27 cellular contexts compared by ENCODE assay signal in genomic region chr3:60322334-60322856, GRCh38.
"Had no signal": no experiment of that assay in that cellular context is flagged by ENCODE, and none has a peak within 500 bp of the region (broad histone marks: within the 10 kb centered on the region; RNA-seq: fewer than 3 reads in every experiment).

No MANE protein-coding gene starts in this region.

- H3K9me3 Mint-ChIP-seq: immature natural killer cell; memory B cell; naive B cell; natural killer cell; nephron progenitor cell; neural progenitor cell; stimulated activated effector memory CD8-positive, alpha-beta T cell treated with anti-CD3 and anti-CD28 coated beads, Interleukin-12 subunit alpha, Interleukin-12 subunit beta, amount 100 ng/mL, for 72 hours had no signal

- H2AFZ ChIP-seq: neural progenitor cell had no signal

- H3K27me3 Mint-ChIP-seq: memory B cell; naive B cell; progenitor cell of endocrine pancreas; stimulated activated naive CD8-positive, alpha-beta T cell treated with anti-CD3 and anti-CD28 coated beads, Interleukin-15, Interleukin-2, amounts not matched to agents 100 ng/mL and 50 ng/mL, for 24 hours had no signal

- H3K4me1 ChIP-seq: heart left ventricle, left lung, right atrium auricular region, suprapubic skin, tibial artery, upper lobe of right lung had no signal

- DNase-seq: heart left ventricle; hypothalamus; immature natural killer cell; islet precursor cell; left lung; naive B cell; natural killer cell; nephron progenitor cell; occipital lobe; ovary; spleen; stimulated activated CD4-positive, alpha-beta T cell treated with anti-CD3 and anti-CD28 coated beads, Interleukin-4, amount 100 ng/mL, for 24 hours; stimulated activated naive CD4-positive, alpha-beta T cell; tibial artery; upper lobe of right lung had no signal

- H3K4me3 ChIP-seq: heart left ventricle, left lung, neural progenitor cell, ovary, right atrium auricular region, skin epidermis, spleen, suprapubic skin, thoracic aorta, tibial artery, upper lobe of right lung had no signal

- H3K4me2 ChIP-seq: neural progenitor cell had no signal

- ATAC-seq: heart left ventricle; left lung; natural killer cell; sciatic nerve; stimulated activated effector memory CD8-positive, alpha-beta T cell treated with anti-CD3 and anti-CD28 coated beads, Interleukin-12 subunit alpha, Interleukin-12 subunit beta, amount 100 ng/mL, for 72 hours; upper lobe of right lung had no signal

- H3K4me3 Mint-ChIP-seq: immature natural killer cell; memory B cell; naive B cell; natural killer cell; nephron progenitor cell; neural progenitor cell; stimulated activated effector memory CD8-positive, alpha-beta T cell treated with anti-CD3 and anti-CD28 coated beads, Interleukin-12 subunit alpha, Interleukin-12 subunit beta, amount 100 ng/mL, for 72 hours; stimulated activated naive CD8-positive, alpha-beta T cell treated with anti-CD3 and anti-CD28 coated beads, Interleukin-15, Interleukin-2, amounts not matched to agents 100 ng/mL and 50 ng/mL, for 24 hours had no signal

- H3K36me3 Mint-ChIP-seq: immature natural killer cell; memory B cell; naive B cell; natural killer cell; neural progenitor cell; stimulated activated effector memory CD8-positive, alpha-beta T cell treated with anti-CD3 and anti-CD28 coated beads, Interleukin-12 subunit alpha, Interleukin-12 subunit beta, amount 100 ng/mL, for 72 hours had no signal

- H3K27ac Mint-ChIP-seq: immature natural killer cell; memory B cell; naive B cell; natural killer cell; nephron progenitor cell; neural progenitor cell; progenitor cell of endocrine pancreas; stimulated activated effector memory CD8-positive, alpha-beta T cell treated with anti-CD3 and anti-CD28 coated beads, Interleukin-12 subunit alpha, Interleukin-12 subunit beta, amount 100 ng/mL, for 72 hours; stimulated activated naive CD8-positive, alpha-beta T cell treated with anti-CD3 and anti-CD28 coated beads, Interleukin-15, Interleukin-2, amounts not matched to agents 100 ng/mL and 50 ng/mL, for 24 hours had no signal

- H3K27ac ChIP-seq: heart left ventricle, left lung, neural progenitor cell, neutrophil, ovary, right atrium auricular region, skin epidermis, spleen, suprapubic skin, thoracic aorta, tibial artery, upper lobe of right lung had no signal

- FAIRE-seq: urothelium cell line had no signal

- H3K9me3 ChIP-seq: heart left ventricle, left lung, neutrophil, ovary, right atrium auricular region, spleen, suprapubic skin, thoracic aorta, tibial artery, upper lobe of right lung had no signal

- H3K27me3 ChIP-seq: heart left ventricle, left lung, neural progenitor cell, neutrophil, ovary, right atrium auricular region, spleen, suprapubic skin, tibial artery, upper lobe of right lung had no signal

- H3K36me3 ChIP-seq: heart left ventricle, left lung, neural progenitor cell, neutrophil, ovary, right atrium auricular region, spleen, suprapubic skin, thoracic aorta, tibial artery, upper lobe of right lung had no signal

- H3K4me1 Mint-ChIP-seq: memory B cell; naive B cell; stimulated activated effector memory CD8-positive, alpha-beta T cell treated with anti-CD3 and anti-CD28 coated beads, Interleukin-12 subunit alpha, Interleukin-12 subunit beta, amount 100 ng/mL, for 72 hours had no signal

- H3K9ac ChIP-seq: neural progenitor cell had no signal
